ENCODE assay signal across 8 cellular contexts in genomic region chr1:112369389-112370285, GRCh38. TPM values are rescaled to one million over a fixed set of nuclear protein-coding genes. Genes with fewer than 3 reads are reported as not detected.
DNase-seq lines count a peak whose midpoint lies in the region; ATAC-seq and TF ChIP-seq lines count a peak whose summit lies in the region.

No MANE protein-coding gene starts in this region.

- peak; percentile 67 for ATAC-seq in GM18519 (IDR thresholded peaks at IDR 0.05; ENCODE audit: low FRiP score, unreplicated experiment)
- peak; percentile 97 for ATAC-seq in HG03064 (IDR thresholded peaks at IDR 0.05; ENCODE audit: low read depth, unreplicated experiment)

- DNase-seq in A673 (ENCODE audit: low spot score) (peak; percentile 89), NCI-H2171 (lab: John Stamatoyannopoulos, UW) (peak; percentile 74), WERI-Rb-1 (peak; percentile 86), brain pericyte (ENCODE audit: low read depth, low spot score) (peak; percentile 50), iris pigment epithelial cell (ENCODE audit: low read depth) (peak; percentile 72)
- DNase-seq in stimulated activated CD4-positive, alpha-beta T cell treated with anti-CD3 and anti-CD28 coated beads, Interleukin-15, amount 100 ng/mL, for 24 hours, result peak; percentile 90

- H3K9me3 ChIP-seq in A673 (ENCODE audit: low read depth, low read length, poor library complexity, severe bottlenecking), result no peaks in the 10 kb centered on the region
- no peaks in the 10 kb centered on the region for H3K9me3 ChIP-seq in WERI-Rb-1 (ENCODE audit: severe bottlenecking)

- intact Hi-C loops in A673 (cut with micrococcal nuclease; ENCODE audit: unreplicated experiment), result no loop called here

- TF ChIP-seq CTCF in A673 (conservative IDR thresholded peaks at IDR 0.05; ENCODE audit: low read depth, low read length), result peak; percentile 99
- TF ChIP-seq CTCF in WERI-Rb-1 (IDR thresholded peaks at IDR 0.05; ENCODE audit: low read depth, low read length), result peak; percentile 98

- H3K4me3 ChIP-seq in A673 (ENCODE audit: low read depth, low read length, poor library complexity, severe bottlenecking) (no peak overlapping the region), WERI-Rb-1 (ENCODE audit: low read depth, low read length) (no peak overlapping the region)

- CTCF ChIA-PET in A673 (lab: Charles Lee), result interaction anchor here (0.5 to 0.7 kb wide), 4 partner anchors 21 to 360 kb away, joined by 3 to 4 read pairs (median 4); no protein-coding TSS in a partner anchor

- H3K27ac ChIP-seq in A673 (ENCODE audit: low read depth, low read length, poor library complexity, severe bottlenecking) (no peak overlapping the region), WERI-Rb-1 (no peak overlapping the region)

- POLR2A ChIA-PET in A673 (lab: Charles Lee; ENCODE audit: low non-redundant PET), result no interaction called here

- H3K4me1 ChIP-seq in A673 (ENCODE audit: insufficient read depth, low read length, poor library complexity, severe bottlenecking), result no peaks in the 10 kb centered on the region

- H3K36me3 ChIP-seq in A673 (ENCODE audit: insufficient read depth, low read length, poor library complexity, severe bottlenecking), result no peaks in the 10 kb centered on the region
- H3K36me3 ChIP-seq in WERI-Rb-1, result no peaks in the 10 kb centered on the region

- BruUV-seq in A673 (replicated peaks; lab: Mats Ljungman, UMichigan), result no TSS peak

- H3K27me3 ChIP-seq in A673 (replicated peaks; ENCODE audit: insufficient read depth, low read depth, low read length, poor library complexity) (peaks cover 19% of the 10 kb centered on the region), WERI-Rb-1 (ENCODE audit: insufficient read depth, low read depth, severe bottlenecking) (no peaks in the 10 kb centered on the region)

RNA-seq across cellular contexts. Expression of gene CTTNBP2NL, which starts 26.4 kb away (rescaled TPM):
- total RNA-seq in A673 (2021), result 28.1 and 32.7 TPM in 2 replicates
